ENCODE assay signal across 8 cellular contexts in genomic region chr15:59543721-59544547, GRCh38.
DNase-seq lines count a peak whose midpoint lies in the region; ATAC-seq, FAIRE-seq and TF ChIP-seq lines count a peak whose summit lies in the region.

No MANE protein-coding gene starts in this region.

- peak; percentile 81 for DNase-seq in GM12865 (ENCODE audit: low read depth)
- DNase-seq in GM12878 (ENCODE audit: low read depth, low spot score), result peak; percentile 78
- no peak for DNase-seq in superior temporal gyrus (ENCODE audit: extremely low spot score)
- no peak for DNase-seq in aorta
- no peak for DNase-seq in substantia nigra (lab: John Stamatoyannopoulos, UW)

- RAD21 ChIA-PET in GM12878 (lab: Charles Lee; ENCODE audit: unreplicated experiment), result interaction anchor here (0.9 kb wide), 1 partner anchor 51 kb away, joined by 3 read pairs; no protein-coding TSS in a partner anchor

- no peak for TF ChIP-seq CTCF in GM12865 (IDR thresholded peaks at IDR 0.05; ENCODE audit: insufficient read depth, low read depth, low read length, missing control alignments)
- TF ChIP-seq CTCF in GM12878 (IDR thresholded peaks at IDR 0.05 in 2 of 3, conservative IDR thresholded peaks at IDR 0.05 in 1 of 3; ENCODE audit: control insufficient read depth in 2 of 3, extremely low read depth in 1 of 3, insufficient read depth in 1 of 3, low read depth in 3 of 3, low read length in 3 of 3), result no peak

- H3K4me3 ChIP-seq in GM12865 (ENCODE audit: low read depth, low read length) (peak overlapping the region; percentile 21), GM12878 (peak overlapping the region; percentile 22; the same call in 1 of the 2 replicates), aorta (ENCODE audit: low read length in 2 of 2) (no peak overlapping the region)

- no TSS peak for BruUV-seq in GM12878 (replicated peaks; lab: Mats Ljungman, UMichigan)

- H3K4me2 ChIP-seq in GM12878 (ENCODE audit: control insufficient read depth, insufficient read depth), result peak overlapping the region; percentile 89

- no peaks in the 10 kb centered on the region for H3K36me3 ChIP-seq in GM12878 (ENCODE audit: control insufficient read depth in 2 of 2, insufficient read depth in 2 of 2, low read length in 1 of 2)
- no peaks in the 10 kb centered on the region for H3K36me3 ChIP-seq in aorta (ENCODE audit: control insufficient read depth in 1 of 2, insufficient read depth in 2 of 2, low read length in 1 of 2)

- no peak for TF ChIP-seq RAD21 in GM12878 (IDR thresholded peaks at IDR 0.05; ENCODE audit: insufficient read depth, low read depth, low read length)

- FAIRE-seq in GM12878 (lab: Jason Lieb, UNC), result peak; percentile 95

- CTCF ChIA-PET in GM12878 (lab: Yijun Ruan, JAX), result interaction anchor here (0.8 to 2.8 kb wide), 3 partner anchors 11 to 76 kb away, joined by 5 to 20 read pairs (median 12); no protein-coding TSS in a partner anchor

- TF ChIP-seq EP300 in GM12878 (IDR thresholded peaks at IDR 0.05; ENCODE audit: borderline replicate concordance in 1 of 2, control insufficient read depth in 1 of 2, low read depth in 2 of 2, low read length in 2 of 2), result no peak

- SMC1A ChIA-PET in GM12878 (lab: Charles Lee; ENCODE audit: uncharacterized antibody, unreplicated experiment), result interaction anchor here (0.6 to 1.5 kb wide), 2 partner anchors 15 to 24 kb away, joined by 3 to 5 read pairs; no protein-coding TSS in a partner anchor

- H3K9me3 ChIP-seq in GM12878 (replicated peaks; ENCODE audit: control insufficient read depth, insufficient read depth, low read length) (no peaks in the 10 kb centered on the region), aorta (ENCODE audit: control insufficient read depth, low read length) (no peaks in the 10 kb centered on the region)

- H3K27me3 ChIP-seq in GM12878 (replicated peaks in 1 of 2; ENCODE audit: control insufficient read depth in 2 of 2, insufficient read depth in 2 of 2, low read length in 1 of 2) (no peaks in the 10 kb centered on the region), aorta (ENCODE audit: control insufficient read depth in 1 of 2, insufficient read depth in 2 of 2, low read length in 1 of 2) (no peaks in the 10 kb centered on the region)

- H3K4me1 ChIP-seq in GM12878 (ENCODE audit: control insufficient read depth, insufficient read depth, low read length), result peaks cover 24% of the 10 kb centered on the region
- H3K4me1 ChIP-seq in aorta (ENCODE audit: control insufficient read depth in 1 of 2, insufficient read depth in 2 of 2, low read length in 2 of 2), result no peaks in the 10 kb centered on the region

- no peak for TF ChIP-seq POLR2A in GM12878 (IDR thresholded peaks at IDR 0.05; ENCODE audit: low read depth, low read length)

- H3K79me2 ChIP-seq in GM12878 (ENCODE audit: control insufficient read depth, insufficient read depth, low read length), result no peaks in the 10 kb centered on the region

- H3K27ac ChIP-seq in GM12878 (ENCODE audit: control insufficient read depth, insufficient read depth) (peak overlapping the region; percentile 73), aorta (ENCODE audit: low read depth in 1 of 2, low read length in 2 of 2) (no peak overlapping the region), substantia nigra (ENCODE audit: low read depth, low read length, poor library complexity, severe bottlenecking) (no peak overlapping the region)

- intact Hi-C loops in GM12878 (cut with micrococcal nuclease; ENCODE audit: unreplicated experiment) (no loop called here), aorta (cut with DNase I) (no loop called here)

- peak overlapping the region; percentile 47 for H3K9ac ChIP-seq in GM12878 (ENCODE audit: control insufficient read depth, insufficient read depth, low read length)

- under 1% methylated on average over 9 of the region's 9 CpGs for WGBS in GM12878 (ENCODE audit: insufficient coverage, insufficient replicate concordance, low lambda C conversion rate, missing lambda C conversion rate)
- 77% methylated on average over 9 of the region's 9 CpGs for WGBS in aorta, 2 donors

- H2AFZ ChIP-seq in GM12878 (ENCODE audit: control insufficient read depth, low read depth, low read length), result peak overlapping the region; percentile 80

- ATAC-seq in GM21360 (IDR thresholded peaks at IDR 0.05; ENCODE audit: unreplicated experiment) (peak; percentile 74), HG03457 (IDR thresholded peaks at IDR 0.05; ENCODE audit: unreplicated experiment) (peak; percentile 70), GM12878 (peak; percentile 93), aorta (ENCODE audit: low FRiP score) (no peak), GM18870 (IDR thresholded peaks at IDR 0.05; ENCODE audit: unreplicated experiment) (no peak)

- in situ Hi-C loops in GM12878 (cut with MboI), result no loop called here

- H4K20me1 ChIP-seq in GM12878 (ENCODE audit: control insufficient read depth, insufficient read depth), result no peaks in the 10 kb centered on the region

- POLR2A ChIA-PET in GM12878 (lab: Charles Lee), result no interaction called here

TF ChIP-seq in GM12878, 131 proteins besides CTCF, POLR2A, EP300 and RAD21 (continues in another document):
- TF ChIP-seq NR2F1 (conservative IDR thresholded peaks at IDR 0.05), result peak; percentile 88
- TF ChIP-seq TAF1 (IDR thresholded peaks at IDR 0.05; ENCODE audit: borderline replicate concordance, low read depth, low read length), result 0 out of 2 replicates have a peak, but pooled peaks have one; percentile 38
- TF ChIP-seq RUNX3 (IDR thresholded peaks at IDR 0.05; ENCODE audit: low read length), result peak; percentile 34; the same call in 1 of the 2 replicates
- TF ChIP-seq NFIC (IDR thresholded peaks at IDR 0.05; ENCODE audit: low read depth, low read length), result peak; percentile 32; the same call in 1 of the 2 replicates
- peak; percentile 65 to 66; a peak in 3 of 4 replicates for TF ChIP-seq IKZF2 (IDR thresholded peaks at IDR 0.05)
- TF ChIP-seq SUZ12 (IDR thresholded peaks at IDR 0.05; ENCODE audit: unreplicated experiment), result no peak
- TF ChIP-seq NBN (IDR thresholded peaks at IDR 0.05), result 0 out of 2 replicates have a peak, but pooled peaks have one; percentile 55
- TF ChIP-seq BCL11A (IDR thresholded peaks at IDR 0.05; ENCODE audit: low read depth, low read length), result no peak
- TF ChIP-seq TCF7 (IDR thresholded peaks at IDR 0.05; ENCODE audit: borderline replicate concordance), result no peak
- TF ChIP-seq RAD51 (IDR thresholded peaks at IDR 0.05), result peak; percentile 72
- TF ChIP-seq BACH1 (IDR thresholded peaks at IDR 0.05; ENCODE audit: borderline replicate concordance), result peak; percentile 95
- peak; percentile 56 for TF ChIP-seq USF1 (IDR thresholded peaks at IDR 0.05; ENCODE audit: borderline replicate concordance, extremely low read length, insufficient read depth, low read depth, low read length)
- TF ChIP-seq RELB (IDR thresholded peaks at IDR 0.05; ENCODE audit: low read depth), result peak; percentile 54; the same call in 1 of the 2 replicates
- TF ChIP-seq DPF2 (IDR thresholded peaks at IDR 0.05), result peak; percentile 56
- no peak for TF ChIP-seq SIN3A (IDR thresholded peaks at IDR 0.05; ENCODE audit: low read depth, low read length)
- TF ChIP-seq EED (IDR thresholded peaks at IDR 0.05; ENCODE audit: low read depth), result peak; percentile 83
- TF ChIP-seq MTA2 (IDR thresholded peaks at IDR 0.05; ENCODE audit: low read depth), result peak; percentile 57; the same call in 1 of the 2 replicates
- peak; percentile 83 for TF ChIP-seq SPI1 (IDR thresholded peaks at IDR 0.05; ENCODE audit: borderline replicate concordance, insufficient read depth, low read depth, low read length)
- TF ChIP-seq USF2 (IDR thresholded peaks at IDR 0.05; ENCODE audit: borderline replicate concordance, low read depth, low read length), result peak; percentile 24; the same call in 1 of the 2 replicates
- peak; percentile 20 to 59; a peak in 1 of 4 replicates for TF ChIP-seq BHLHE40 (IDR thresholded peaks at IDR 0.05; ENCODE audit: borderline replicate concordance in 1 of 2, low read depth in 2 of 2, low read length in 1 of 2)
- peak; percentile 66; the same call in 1 of the 2 replicates for TF ChIP-seq IKZF1 (conservative IDR thresholded peaks at IDR 0.05)
- peak; percentile 45; the same call in 1 of the 2 replicates for TF ChIP-seq IRF4 (IDR thresholded peaks at IDR 0.05; ENCODE audit: low read depth, low read length)

Comparison
In these comparisons a context has a peak if more than half of its experiments do, and no peak if none do; other contexts are left out.
1. DNase-seq: peak in GM12865 (single experiment) and GM12878 (single experiment); none in superior temporal gyrus (single experiment), aorta (0 of 2) and substantia nigra (0 of 49).
2. H3K4me3 ChIP-seq: peak in GM12865 (single experiment) and GM12878 (single experiment); none in aorta (0 of 2).
3. ATAC-seq: peak in GM21360 (single experiment), HG03457 (single experiment) and GM12878 (single experiment); none in aorta (single experiment) and GM18870 (single experiment).